8 cellular contexts compared by ENCODE assay signal in genomic region chr14:74084277-74085046, GRCh38. TPM values are rescaled to one million over a fixed set of nuclear protein-coding genes. Genes with fewer than 3 reads are reported as not detected.
DNase-seq lines count a peak whose midpoint lies in the region; ATAC-seq and TF ChIP-seq lines count a peak whose summit lies in the region.

TSS of gene ALDH6A1 (minus strand) at chr14:74084453. CDS start at chr14:74084394, 59 bp downstream.
TSS of gene LIN52 (plus strand) at chr14:74084956. CDS start at chr14:74084975, 19 bp downstream.

- peak within 1 kb of the TSS; percentile 96 for H3K27ac Mint-ChIP-seq in Calu3 (ENCODE audit: unreplicated experiment)
- H3K27ac Mint-ChIP-seq in effector memory CD8-positive, alpha-beta T cell: peak within 1 kb of the TSS; percentile 91 to 95
- H3K27ac Mint-ChIP-seq in memory B cell: peak within 1 kb of the TSS; percentile 89

- H3K36me3 Mint-ChIP-seq in Calu3 (ENCODE audit: insufficient read depth, unreplicated experiment): peaks cover 23% of the 10 kb centered on the region
- peaks cover 13% of the 10 kb centered on the region for H3K36me3 Mint-ChIP-seq in effector memory CD8-positive, alpha-beta T cell (ENCODE audit: insufficient read depth)
- H3K36me3 Mint-ChIP-seq in memory B cell: peaks cover 5% of the 10 kb centered on the region

- intact Hi-C loops in Calu3 (cut with micrococcal nuclease; ENCODE audit: unreplicated experiment): no loop called here

- peak; percentile 99 for DNase-seq in Calu3
- peak; percentile 24 to 100 (median 99) for DNase-seq in HUDEP-2 (lab: John Stamatoyannopoulos, UW; ENCODE audit: unreplicated experiment in 76 of 76)
- peak; percentile 99 for DNase-seq in NOMO-1 treated with dmso at 0.1 percent for 144 hours (lab: John Stamatoyannopoulos, UW; ENCODE audit: unreplicated experiment)
- peak; percentile 98 to 99 (median 99) for DNase-seq in activated CD8-positive, alpha-beta memory T cell treated with anti-CD3 and anti-CD28 coated beads for 48 hours (ENCODE audit: low read depth in 2 of 3, low spot score in 2 of 3)
- peak; percentile 100 for DNase-seq in effector memory CD8-positive, alpha-beta T cell
- peak; percentile 97 to 100 for DNase-seq in memory B cell (ENCODE audit: low spot score in 2 of 2)
- peak; percentile 98 for DNase-seq in stimulated activated CD8-positive, alpha-beta memory T cell treated with anti-CD3 and anti-CD28 coated beads, Interleukin-12 subunit alpha, Interleukin-12 subunit beta, amount 100 ng/mL, for 24 hours (ENCODE audit: extremely low read depth)

- ATAC-seq in GM21381 (IDR thresholded peaks at IDR 0.05; ENCODE audit: unreplicated experiment): peak; percentile 92
- peak; percentile 87 for ATAC-seq in effector memory CD8-positive, alpha-beta T cell (replicated peaks)
- peak; percentile 87 for ATAC-seq in memory B cell (ENCODE audit: low read depth)

- peaks cover 16% of the 10 kb centered on the region for H3K4me1 Mint-ChIP-seq in Calu3 (ENCODE audit: low read depth, unreplicated experiment)
- H3K4me1 Mint-ChIP-seq in effector memory CD8-positive, alpha-beta T cell (ENCODE audit: low read depth in 2 of 2): peaks cover 21 to 34% of the 10 kb centered on the region in 2 donors
- H3K4me1 Mint-ChIP-seq in memory B cell: peaks cover 18% of the 10 kb centered on the region

- TF ChIP-seq CTCF in Calu3 (IDR thresholded peaks at IDR 0.05; ENCODE audit: unreplicated experiment): no peak

- no peaks in the 10 kb centered on the region for H3K27me3 Mint-ChIP-seq in Calu3 (ENCODE audit: unreplicated experiment)
- H3K27me3 Mint-ChIP-seq in effector memory CD8-positive, alpha-beta T cell: no peaks in the 10 kb centered on the region
- H3K27me3 Mint-ChIP-seq in memory B cell: no peaks in the 10 kb centered on the region

- H3K9me3 Mint-ChIP-seq in Calu3 (ENCODE audit: low read depth, unreplicated experiment) (no peaks in the 10 kb centered on the region), memory B cell (no peaks in the 10 kb centered on the region)
- H3K9me3 Mint-ChIP-seq in effector memory CD8-positive, alpha-beta T cell: no peaks in the 10 kb centered on the region

- CTCF ChIA-PET in Calu3 (lab: Charles Lee): interaction anchor here (0.5 to 1.1 kb wide), 2 partner anchors 245 to 292 kb away, joined by 3 read pairs; no protein-coding TSS in a partner anchor

- no TSS peak for BruUV-seq in Calu3 (replicated peaks; lab: Mats Ljungman, UMichigan)

- peak within 1 kb of the TSS; percentile 93 for H3K4me3 Mint-ChIP-seq in Calu3 (ENCODE audit: low read depth, unreplicated experiment)
- H3K4me3 Mint-ChIP-seq in effector memory CD8-positive, alpha-beta T cell: peak within 1 kb of the TSS; percentile 94 to 96
- H3K4me3 Mint-ChIP-seq in memory B cell: peak within 1 kb of the TSS; percentile 98

RNA-seq across cellular contexts. Expression of gene ALDH6A1, which starts in this region (rescaled TPM):
- total RNA-seq in Calu3 (2022): 17.2 and 19.6 TPM in 2 replicates

RNA-seq across cellular contexts. Expression of gene LIN52, which starts in this region (rescaled TPM):
- 9.1 and 11.2 TPM in 2 replicates for total RNA-seq in Calu3 (2022)

Comparison
In these comparisons a context has a peak if more than half of its experiments do, and no peak if none do; other contexts are left out.
1. Peak in every context shown above with its lines: DNase-seq and ATAC-seq.